In the genomic region with DNA sequence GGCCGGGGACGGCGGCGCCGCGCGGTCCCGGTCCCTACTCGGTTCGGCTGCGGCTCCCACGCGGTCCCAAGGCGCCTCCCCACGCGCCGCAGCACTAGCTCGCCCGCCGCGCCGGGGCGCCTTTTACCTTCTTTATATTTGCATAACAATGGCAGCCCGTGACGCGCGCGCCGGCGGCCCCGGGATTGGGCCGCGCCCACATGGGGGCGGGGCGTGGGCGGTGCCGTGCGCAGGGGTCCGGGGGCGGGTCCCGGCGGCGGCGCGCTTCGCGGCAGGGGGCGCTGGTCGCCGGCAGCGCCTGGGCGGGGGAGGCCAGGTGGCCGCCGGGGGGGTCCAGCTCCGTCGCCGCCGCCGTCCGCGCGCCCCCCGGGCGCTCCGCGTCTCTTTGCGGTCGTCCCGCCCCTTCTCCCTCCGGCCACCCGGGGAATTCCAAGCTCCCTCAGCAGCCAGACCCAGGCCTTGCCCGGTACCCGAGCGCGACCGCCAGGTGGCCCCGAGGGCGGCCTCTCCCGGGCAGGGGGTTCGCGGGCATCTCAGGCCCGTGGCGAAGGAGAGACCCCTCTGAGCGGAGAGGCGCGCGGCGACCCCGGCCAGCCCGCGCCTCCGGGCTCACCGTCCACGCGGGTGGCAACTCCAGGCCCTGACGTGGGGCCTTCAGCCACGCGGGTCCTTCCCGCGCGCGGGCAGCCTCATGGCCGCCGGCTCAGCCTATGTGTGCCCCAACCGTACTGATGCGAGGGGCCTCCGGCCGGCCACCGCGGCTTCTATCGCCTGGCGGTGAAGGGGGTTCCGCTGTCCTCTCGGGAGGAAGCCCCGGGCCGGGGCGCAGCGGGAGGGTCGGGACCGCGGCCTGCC, we compare ENCODE assay signal across 8 cellular contexts. TPM values are rescaled to one million over a fixed set of nuclear protein-coding genes. Genes with fewer than 3 reads are reported as not detected.
DNase-seq lines count a peak whose midpoint lies in the region; TF ChIP-seq lines count a peak whose summit lies in the region.

A gene with protein sequence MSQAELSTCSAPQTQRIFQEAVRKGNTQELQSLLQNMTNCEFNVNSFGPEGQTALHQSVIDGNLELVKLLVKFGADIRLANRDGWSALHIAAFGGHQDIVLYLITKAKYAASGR (minus strand): TSS at position 96 of the 855 bp plus-strand sequence. CDS start 343 bp downstream, outside the sequence.

- H3K27ac Mint-ChIP-seq in HFFc6 = no peak within 1 kb of the TSS

- peaks cover 9% of the 10 kb centered on the region for H3K27me3 Mint-ChIP-seq in HFFc6 (ENCODE audit: insufficient read depth)

- H3K4me3 Mint-ChIP-seq in HFFc6 = peak within 1 kb of the TSS; percentile 65

- H3K9me3 Mint-ChIP-seq in HFFc6 = no peaks in the 10 kb centered on the region

- H3K36me3 Mint-ChIP-seq in HFFc6 (ENCODE audit: low read depth) = no peaks in the 10 kb centered on the region

- DNase-seq in HFFc6 = peak; percentile 50
- DNase-seq in NCI-H1105 (lab: John Stamatoyannopoulos, UW) = peak; percentile 27
- DNase-seq in T-helper 1 cell = peak; percentile 79 to 89 (median 86)
- peak in 55 of 56 donors; percentile 34 to 93 (median 73) for DNase-seq in amygdala (lab: John Stamatoyannopoulos, UW)
- DNase-seq in hepatic stellate cell (ENCODE audit: low spot score) = peak; percentile 94
- peak; percentile 28 for DNase-seq in renal cortical epithelial cell (ENCODE audit: low read depth)
- no peak for DNase-seq in foreskin melanocyte

- H3K4me1 Mint-ChIP-seq in HFFc6 (ENCODE audit: low read depth) = peaks cover 9% of the 10 kb centered on the region

- peak; percentile 61; the same call in 2 of the 3 replicates for TF ChIP-seq CTCF in GM12872 (IDR thresholded peaks at IDR 0.05; ENCODE audit: insufficient read depth, low read depth, low read length)
- peak; percentile 82 for TF ChIP-seq CTCF in HFFc6 (IDR thresholded peaks at IDR 0.05)

RNA-seq across cellular contexts. Expression of the gene that starts here (rescaled TPM):
- total RNA-seq in HFFc6 (2021; fragmentation: NEBNext Ultra II Directional; extraction: Animal tissue kit (Norgen Biotek cat#: 25700)) = under 1 TPM in 5 of 6 experiments, not detected in 1; 0.09 to 0.36 (median 0.17) TPM
- total RNA-seq in renal cortical epithelial cell = 0.55 and 1.0 TPM in 2 replicates

Comparison
In these comparisons a context has a peak if more than half of its experiments do, and no peak if none do; other contexts are left out.
1. Peak in DNase-seq in HFFc6; RNA of the gene not detected or under 1 TPM.